In genomic region chr15:75455982-75456531, GRCh38 we compare ENCODE assay signal across 8 cellular contexts. TPM values are rescaled to one million over a fixed set of nuclear protein-coding genes. Genes with fewer than 3 reads are reported as not detected.
A peak's percentile ranks its signal among the peaks of the same experiment; 100 is the strongest.
DNase-seq lines count a peak whose midpoint lies in the region; ATAC-seq and TF ChIP-seq lines count a peak whose summit lies in the region.

No MANE protein-coding gene starts in this region.

- no peaks in the 10 kb centered on the region for H3K9me3 ChIP-seq in DND-41 (ENCODE audit: insufficient read depth, low read length, severe bottlenecking)
- H3K9me3 ChIP-seq in T-helper 17 cell (ENCODE audit: control insufficient read depth, low read length, poor library complexity, severe bottlenecking): no peaks in the 10 kb centered on the region

- H3K36me3 Mint-ChIP-seq in T-helper 17 cell (ENCODE audit: low read depth): no peaks in the 10 kb centered on the region
- H3K36me3 Mint-ChIP-seq in stimulated activated effector memory CD8-positive, alpha-beta T cell treated with anti-CD3 and anti-CD28 coated beads, Interleukin-12 subunit alpha, Interleukin-12 subunit beta, amount 100 ng/mL, for 72 hours: peaks cover 32% of the 10 kb centered on the region

- H3K27me3 ChIP-seq in DND-41 (ENCODE audit: insufficient read depth, low read length, poor library complexity): no peaks in the 10 kb centered on the region

- peak overlapping the region; percentile 96 for H3K27ac Mint-ChIP-seq in T-helper 17 cell
- H3K27ac Mint-ChIP-seq in stimulated activated effector memory CD8-positive, alpha-beta T cell treated with anti-CD3 and anti-CD28 coated beads, Interleukin-12 subunit alpha, Interleukin-12 subunit beta, amount 100 ng/mL, for 72 hours: peak overlapping the region; percentile 97

- peaks cover 23% of the 10 kb centered on the region for H3K4me1 Mint-ChIP-seq in T-helper 17 cell
- H3K4me1 Mint-ChIP-seq in stimulated activated effector memory CD8-positive, alpha-beta T cell treated with anti-CD3 and anti-CD28 coated beads, Interleukin-12 subunit alpha, Interleukin-12 subunit beta, amount 100 ng/mL, for 72 hours: peaks cover 26% of the 10 kb centered on the region

- H3K4me2 ChIP-seq in DND-41 (ENCODE audit: insufficient read depth, low read length): peak overlapping the region; percentile 87

- peaks cover 18% of the 10 kb centered on the region for H3K79me2 ChIP-seq in DND-41 (ENCODE audit: insufficient read depth, low read length)

- H3K4me3 Mint-ChIP-seq in T-helper 17 cell: peak overlapping the region; percentile 98
- peak overlapping the region; percentile 98 for H3K4me3 Mint-ChIP-seq in stimulated activated effector memory CD8-positive, alpha-beta T cell treated with anti-CD3 and anti-CD28 coated beads, Interleukin-12 subunit alpha, Interleukin-12 subunit beta, amount 100 ng/mL, for 72 hours

- peak; percentile 45 for DNase-seq in DND-41
- DNase-seq in HuH-7.5 (ENCODE audit: low spot score): peak; percentile 78
- peak in 1 of 3 donors; percentile 35 for DNase-seq in T-helper 17 cell
- DNase-seq in caudate nucleus (lab: John Stamatoyannopoulos, UW): peak in 22 of 61 donors; percentile 35 to 74 (median 56)
- DNase-seq in lung microvascular endothelial cell (ENCODE audit: low read depth in 2 of 2): peak; percentile 52 to 64
- DNase-seq in stimulated activated effector memory CD8-positive, alpha-beta T cell treated with anti-CD3 and anti-CD28 coated beads, Interleukin-12 subunit alpha, Interleukin-12 subunit beta, amount 100 ng/mL, for 72 hours (ENCODE audit: low spot score in 2 of 2): peak in 1 of 2 donors; percentile 48

- H3K9ac ChIP-seq in DND-41 (ENCODE audit: low read depth, low read length): peak overlapping the region; percentile 81

- no peaks in the 10 kb centered on the region for H3K9me3 Mint-ChIP-seq in stimulated activated effector memory CD8-positive, alpha-beta T cell treated with anti-CD3 and anti-CD28 coated beads, Interleukin-12 subunit alpha, Interleukin-12 subunit beta, amount 100 ng/mL, for 72 hours

- H4K20me1 ChIP-seq in DND-41 (ENCODE audit: insufficient read depth, low read length): no peaks in the 10 kb centered on the region

- H3K4me3 ChIP-seq in DND-41 (ENCODE audit: low read depth in 1 of 2, low read length in 2 of 2): peak overlapping the region; percentile 86 to 89; a peak in 3 of 4 replicates

- H3K36me3 ChIP-seq in DND-41 (ENCODE audit: insufficient read depth, low read length): no peaks in the 10 kb centered on the region; the same call in 1 of the 2 replicates

- H3K27me3 Mint-ChIP-seq in T-helper 17 cell: no peaks in the 10 kb centered on the region

- no peak for TF ChIP-seq CTCF in DND-41 (IDR thresholded peaks at IDR 0.05; ENCODE audit: borderline replicate concordance, extremely low read depth, low read length, poor library complexity, severe bottlenecking)

- H3K27ac ChIP-seq in DND-41 (ENCODE audit: low read length) (peak overlapping the region; percentile 73), caudate nucleus (ENCODE audit: low read depth, low read length) (peak overlapping the region; percentile 77)

- H2AFZ ChIP-seq in DND-41 (ENCODE audit: low read depth, low read length): peak overlapping the region; percentile 90

- peaks cover 19% of the 10 kb centered on the region for H3K4me1 ChIP-seq in DND-41 (ENCODE audit: insufficient read depth, low read length)

- ATAC-seq in DND-41 (ENCODE audit: insufficient read depth, low read depth) (no peak), T-helper 17 cell (no peak), HG03135 (IDR thresholded peaks at IDR 0.05; ENCODE audit: unreplicated experiment) (no peak), GM19023 (IDR thresholded peaks at IDR 0.05; ENCODE audit: unreplicated experiment) (no peak)
- peak; percentile 0 for ATAC-seq in stimulated activated effector memory CD8-positive, alpha-beta T cell treated with anti-CD3 and anti-CD28 coated beads, Interleukin-12 subunit alpha, Interleukin-12 subunit beta, amount 100 ng/mL, for 72 hours

RNA-seq across cellular contexts. Expression of gene SIN3A, which starts 4.6 kb away (rescaled TPM):
- total RNA-seq in T-helper 17 cell (100 to 1,000 TPM; 166 to 169 TPM), lung microvascular endothelial cell (18.3 and 22.0 TPM in 2 replicates)
